Comparison of ENCODE assay signal across 9 cellular contexts in the genomic region with DNA sequence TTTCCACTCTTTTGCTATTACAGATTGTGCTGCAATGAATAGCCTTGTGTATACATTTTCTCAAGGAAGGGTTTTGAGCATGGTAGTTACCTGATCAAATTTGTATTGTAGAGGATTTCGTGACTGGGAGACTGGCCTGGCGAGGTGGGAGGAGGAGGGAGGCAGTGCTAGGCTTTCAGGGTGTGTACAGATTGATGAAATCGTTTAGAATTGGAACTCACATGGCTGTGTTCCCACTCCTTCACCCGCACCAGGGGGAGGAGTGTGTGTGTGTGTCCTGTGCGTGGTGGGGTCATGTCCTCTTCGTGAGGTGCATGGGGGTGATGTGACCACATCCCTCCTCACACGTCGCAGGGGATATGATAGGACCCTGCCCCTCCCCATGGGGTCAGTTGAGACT. TPM values are rescaled to one million over a fixed set of nuclear protein-coding genes. Genes with fewer than 3 reads are reported as not detected.
DNase-seq lines count a peak whose midpoint lies in the region; ATAC-seq, FAIRE-seq and TF ChIP-seq lines count a peak whose summit lies in the region.
"Had no signal": no experiment of that assay in that cellular context is flagged by ENCODE, and none has a peak within 500 bp of the region (broad histone marks: within the 10 kb centered on the region; RNA-seq: fewer than 3 reads in every experiment).

No MANE protein-coding gene starts in this region.

- DNase-seq in T-helper 1 cell (no peak), keratinocyte (ENCODE audit: low read depth, low spot score) (no peak), GM03348 (ENCODE audit: low spot score) (no peak), NCI-H1694 (lab: John Stamatoyannopoulos, UW) (no peak)
- DNase-seq in activated naive CD8-positive, alpha-beta T cell treated with anti-CD3 and anti-CD28 coated beads for 36 hours, result no peak
- no peak for DNase-seq in stimulated activated effector memory CD8-positive, alpha-beta T cell treated with anti-CD3 and anti-CD28 coated beads, Interleukin-12 subunit alpha, Interleukin-12 subunit beta, amount 100 ng/mL, for 72 hours (ENCODE audit: low spot score in 2 of 2)

- peak overlapping the region; percentile 50 for H3K9ac ChIP-seq in keratinocyte (ENCODE audit: control insufficient read depth, extremely low read depth, insufficient read depth, low read length)

- H3K4me2 ChIP-seq in keratinocyte (ENCODE audit: control insufficient read depth, extremely low read depth, insufficient read depth, low read depth, low read length), result peak overlapping the region; percentile 78

- peaks cover 5% of the 10 kb centered on the region for H3K27me3 ChIP-seq in keratinocyte (ENCODE audit: control insufficient read depth, extremely low read depth, insufficient read depth, low read length)

- H3K36me3 Mint-ChIP-seq in T-helper 1 cell treated with Interleukin-12 subunit alpha and Interleukin-12 subunit beta and Interleukin-4 antibody, amounts not matched to agents 30 μg/mL and 1 μg/mL, for 36 hours (ENCODE audit: low read depth), result peaks cover 5% of the 10 kb centered on the region
- H3K36me3 Mint-ChIP-seq in activated naive CD8-positive, alpha-beta T cell treated with anti-CD3 and anti-CD28 coated beads for 36 hours, result peaks cover 9% of the 10 kb centered on the region
- H3K36me3 Mint-ChIP-seq in stimulated activated effector memory CD8-positive, alpha-beta T cell treated with anti-CD3 and anti-CD28 coated beads, Interleukin-12 subunit alpha, Interleukin-12 subunit beta, amount 100 ng/mL, for 72 hours, result peaks cover 7% of the 10 kb centered on the region

- dilution Hi-C loops in keratinocyte (cut with MboI; ENCODE audit: extremely low pct_ligation_motif_present, low sequenced_read_pairs), result no loop called here

- H3K4me1 Mint-ChIP-seq in T-helper 1 cell treated with Interleukin-12 subunit alpha and Interleukin-12 subunit beta and Interleukin-4 antibody, amounts not matched to agents 30 μg/mL and 1 μg/mL, for 36 hours (ENCODE audit: low read depth), result peaks cover 13% of the 10 kb centered on the region
- H3K4me1 Mint-ChIP-seq in activated naive CD8-positive, alpha-beta T cell treated with anti-CD3 and anti-CD28 coated beads for 36 hours, result peaks cover 16% of the 10 kb centered on the region
- H3K4me1 Mint-ChIP-seq in stimulated activated effector memory CD8-positive, alpha-beta T cell treated with anti-CD3 and anti-CD28 coated beads, Interleukin-12 subunit alpha, Interleukin-12 subunit beta, amount 100 ng/mL, for 72 hours, result peaks cover 31% of the 10 kb centered on the region

- no peak for FAIRE-seq in keratinocyte (lab: Jason Lieb, UNC)

- no peaks in the 10 kb centered on the region for H3K9me1 ChIP-seq in keratinocyte (ENCODE audit: control insufficient read depth, extremely low read depth, insufficient read depth, low read length)

- H3K27ac ChIP-seq in keratinocyte (ENCODE audit: control insufficient read depth, insufficient read depth, low read length), result no peak overlapping the region

- H3K27ac Mint-ChIP-seq in T-helper 1 cell treated with Interleukin-12 subunit alpha and Interleukin-12 subunit beta and Interleukin-4 antibody, amounts not matched to agents 30 μg/mL and 1 μg/mL, for 36 hours, result no peak overlapping the region
- H3K27ac Mint-ChIP-seq in activated naive CD8-positive, alpha-beta T cell treated with anti-CD3 and anti-CD28 coated beads for 36 hours, result no peak overlapping the region
- no peak overlapping the region for H3K27ac Mint-ChIP-seq in stimulated activated effector memory CD8-positive, alpha-beta T cell treated with anti-CD3 and anti-CD28 coated beads, Interleukin-12 subunit alpha, Interleukin-12 subunit beta, amount 100 ng/mL, for 72 hours

- H3K4me3 Mint-ChIP-seq in T-helper 1 cell treated with Interleukin-12 subunit alpha and Interleukin-12 subunit beta and Interleukin-4 antibody, amounts not matched to agents 30 μg/mL and 1 μg/mL, for 36 hours, result peak overlapping the region; percentile 78
- peak overlapping the region; percentile 32 for H3K4me3 Mint-ChIP-seq in activated naive CD8-positive, alpha-beta T cell treated with anti-CD3 and anti-CD28 coated beads for 36 hours
- peak overlapping the region; percentile 89 for H3K4me3 Mint-ChIP-seq in stimulated activated effector memory CD8-positive, alpha-beta T cell treated with anti-CD3 and anti-CD28 coated beads, Interleukin-12 subunit alpha, Interleukin-12 subunit beta, amount 100 ng/mL, for 72 hours

- no peak for ATAC-seq in stimulated activated effector memory CD8-positive, alpha-beta T cell treated with anti-CD3 and anti-CD28 coated beads, Interleukin-12 subunit alpha, Interleukin-12 subunit beta, amount 100 ng/mL, for 72 hours
- ATAC-seq in GM21526 (IDR thresholded peaks at IDR 0.05; ENCODE audit: low FRiP score, unreplicated experiment), result no peak

- TF ChIP-seq CTCF in keratinocyte (optimal IDR thresholded peaks at IDR 0.05 in 1 of 3, IDR thresholded peaks at IDR 0.05 in 1 of 3, conservative IDR thresholded peaks at IDR 0.05 in 1 of 3; ENCODE audit: extremely low read depth in 1 of 3, insufficient read depth in 2 of 3, low read length in 3 of 3), result no peak

- no peaks in the 10 kb centered on the region for H3K79me2 ChIP-seq in keratinocyte (ENCODE audit: control insufficient read depth, insufficient read depth, low read length)

- no peaks in the 10 kb centered on the region for H3K9me3 ChIP-seq in keratinocyte (ENCODE audit: control insufficient read depth, low read depth, low read length)

- H2AFZ ChIP-seq in keratinocyte (ENCODE audit: control insufficient read depth, low read length), result peak overlapping the region; percentile 20

- H3K36me3 ChIP-seq in keratinocyte (ENCODE audit: control insufficient read depth in 2 of 2, extremely low read depth in 1 of 2, insufficient read depth in 2 of 2, low read length in 2 of 2), result peaks cover 0 to 4% of the 10 kb centered on the region in 2 experiments

- peaks cover 2% of the 10 kb centered on the region for H4K20me1 ChIP-seq in keratinocyte (ENCODE audit: control insufficient read depth, extremely low read depth, insufficient read depth, low read length)

- peak overlapping the region in 2 of 3 experiments; percentile 29 to 46 for H3K4me3 ChIP-seq in keratinocyte (ENCODE audit: control insufficient read depth in 2 of 3, extremely low read depth in 1 of 3, insufficient read depth in 2 of 3, low read depth in 1 of 3, low read length in 3 of 3)

- H3K27me3 Mint-ChIP-seq in T-helper 1 cell treated with Interleukin-12 subunit alpha and Interleukin-12 subunit beta and Interleukin-4 antibody, amounts not matched to agents 30 μg/mL and 1 μg/mL, for 36 hours (ENCODE audit: low read depth), result peaks cover 12% of the 10 kb centered on the region
- peaks cover 21% of the 10 kb centered on the region for H3K27me3 Mint-ChIP-seq in activated naive CD8-positive, alpha-beta T cell treated with anti-CD3 and anti-CD28 coated beads for 36 hours

- no peaks in the 10 kb centered on the region for H3K9me3 Mint-ChIP-seq in T-helper 1 cell treated with Interleukin-12 subunit alpha and Interleukin-12 subunit beta and Interleukin-4 antibody, amounts not matched to agents 30 μg/mL and 1 μg/mL, for 36 hours
- H3K9me3 Mint-ChIP-seq in activated naive CD8-positive, alpha-beta T cell treated with anti-CD3 and anti-CD28 coated beads for 36 hours, result no peaks in the 10 kb centered on the region
- no peaks in the 10 kb centered on the region for H3K9me3 Mint-ChIP-seq in stimulated activated effector memory CD8-positive, alpha-beta T cell treated with anti-CD3 and anti-CD28 coated beads, Interleukin-12 subunit alpha, Interleukin-12 subunit beta, amount 100 ng/mL, for 72 hours

- peaks cover 15% of the 10 kb centered on the region for H3K4me1 ChIP-seq in keratinocyte (ENCODE audit: control insufficient read depth, extremely low read depth, insufficient read depth, low read length)

RNA-seq across cellular contexts. Expression of a gene that starts 8.3 kb away (rescaled TPM):
- not detected for total RNA-seq in activated naive CD8-positive, alpha-beta T cell treated with anti-CD3 and anti-CD28 coated beads for 36 hours
- polyA plus RNA-seq in keratinocyte, result not detected in 3 replicates
- not detected for polyA plus RNA-seq in keratinocyte (2011; ENCODE audit: low read depth)
- polyA plus RNA-seq in keratinocyte (2011; cell fraction: cytosol; rRNA removed), result not detected in 2 replicates
- polyA plus RNA-seq in keratinocyte (2011; cell fraction: nucleus; rRNA removed), result not detected in 2 replicates
- not detected in 2 replicates for polyA plus RNA-seq in keratinocyte (2012; ENCODE audit: low replicate concordance)
- polyA minus RNA-seq in keratinocyte, result not detected in 3 replicates
- polyA minus RNA-seq in keratinocyte (2011; cell fraction: cytosol; rRNA and poly(A)+ RNA removed), result not detected
- not detected in 2 replicates for polyA minus RNA-seq in keratinocyte (2011; cell fraction: nucleus; rRNA and poly(A)+ RNA removed)
- total RNA-seq: left colon had no signal

RNA-seq across cellular contexts. Expression of a gene that starts 19.3 kb away (rescaled TPM):
- total RNA-seq in activated naive CD8-positive, alpha-beta T cell treated with anti-CD3 and anti-CD28 coated beads for 36 hours, result 10 to 100 TPM; 17.8 to 18.4 TPM
- 5.2 to 6.1 TPM (median 5.8 TPM) in 3 replicates for polyA plus RNA-seq in keratinocyte
- 1.4 TPM for polyA plus RNA-seq in keratinocyte (2011; ENCODE audit: low read depth)
- polyA plus RNA-seq in keratinocyte (2011; cell fraction: cytosol; rRNA removed), result 1.9 and 3.5 TPM in 2 replicates
- 8.6 and 10.5 TPM in 2 replicates for polyA plus RNA-seq in keratinocyte (2011; cell fraction: nucleus; rRNA removed)
- polyA plus RNA-seq in keratinocyte (2012; ENCODE audit: low replicate concordance), result 5.0 and 10.0 TPM in 2 replicates
- polyA minus RNA-seq in keratinocyte, result 2.7 to 6.8 TPM (median 3.1 TPM) in 3 replicates
- polyA minus RNA-seq in keratinocyte (2011; cell fraction: cytosol; rRNA and poly(A)+ RNA removed), result 4.8 TPM
- polyA minus RNA-seq in keratinocyte (2011; cell fraction: nucleus; rRNA and poly(A)+ RNA removed), result 6.1 and 9.0 TPM in 2 replicates

RNA-seq across cellular contexts. Expression of a gene that starts 26.3 kb away (rescaled TPM):
- total RNA-seq in activated naive CD8-positive, alpha-beta T cell treated with anti-CD3 and anti-CD28 coated beads for 36 hours, result not detected
- polyA plus RNA-seq in keratinocyte, result 0.01 TPM in 1 of 3 replicates, not detected in the others
- polyA plus RNA-seq in keratinocyte (2011; ENCODE audit: low read depth), result not detected
- polyA plus RNA-seq in keratinocyte (2011; cell fraction: cytosol; rRNA removed), result 0.18 TPM in 1 of 2 replicates, not detected in the other
- 0.19 and 0.35 TPM in 2 replicates for polyA plus RNA-seq in keratinocyte (2011; cell fraction: nucleus; rRNA removed)
- 0.07 and 0.18 TPM in 2 replicates for polyA plus RNA-seq in keratinocyte (2012; ENCODE audit: low replicate concordance)
- polyA minus RNA-seq in keratinocyte, result not detected in 3 replicates
- not detected for polyA minus RNA-seq in keratinocyte (2011; cell fraction: cytosol; rRNA and poly(A)+ RNA removed)
- not detected in 2 replicates for polyA minus RNA-seq in keratinocyte (2011; cell fraction: nucleus; rRNA and poly(A)+ RNA removed)
- total RNA-seq: left colon had no signal

RNA-seq across cellular contexts. Expression of a gene that starts 40.9 kb away (rescaled TPM):
- not detected for total RNA-seq in activated naive CD8-positive, alpha-beta T cell treated with anti-CD3 and anti-CD28 coated beads for 36 hours
- polyA plus RNA-seq in keratinocyte, result not detected in 3 replicates
- polyA plus RNA-seq in keratinocyte (2011; ENCODE audit: low read depth), result 0.26 TPM
- 0.01 TPM in 1 of 2 replicates, not detected in the other for polyA plus RNA-seq in keratinocyte (2011; cell fraction: cytosol; rRNA removed)
- polyA plus RNA-seq in keratinocyte (2011; cell fraction: nucleus; rRNA removed), result 0.03 TPM in 2 replicates
- 0.17 TPM in 1 of 2 replicates, not detected in the other for polyA plus RNA-seq in keratinocyte (2012; ENCODE audit: low replicate concordance)
- not detected in 3 replicates for polyA minus RNA-seq in keratinocyte
- polyA minus RNA-seq in keratinocyte (2011; cell fraction: cytosol; rRNA and poly(A)+ RNA removed), result not detected
- polyA minus RNA-seq in keratinocyte (2011; cell fraction: nucleus; rRNA and poly(A)+ RNA removed), result not detected in 2 replicates

Comparison
In these comparisons a context has a peak if more than half of its experiments do, and no peak if none do; other contexts are left out.
1. H3K4me3 Mint-ChIP-seq: peak in every context shown above with its lines; median percentile 89 in stimulated activated effector memory CD8-positive, alpha-beta T cell treated with anti-CD3 and anti-CD28 coated beads, Interleukin-12 subunit alpha, Interleukin-12 subunit beta, amount 100 ng/mL, for 72 hours; 78 in T-helper 1 cell treated with Interleukin-12 subunit alpha and Interleukin-12 subunit beta and Interleukin-4 antibody, amounts not matched to agents 30 μg/mL and 1 μg/mL, for 36 hours; 32 in activated naive CD8-positive, alpha-beta T cell treated with anti-CD3 and anti-CD28 coated beads for 36 hours.